ENCODE assay signal across 1 cellular context in the genomic region with DNA sequence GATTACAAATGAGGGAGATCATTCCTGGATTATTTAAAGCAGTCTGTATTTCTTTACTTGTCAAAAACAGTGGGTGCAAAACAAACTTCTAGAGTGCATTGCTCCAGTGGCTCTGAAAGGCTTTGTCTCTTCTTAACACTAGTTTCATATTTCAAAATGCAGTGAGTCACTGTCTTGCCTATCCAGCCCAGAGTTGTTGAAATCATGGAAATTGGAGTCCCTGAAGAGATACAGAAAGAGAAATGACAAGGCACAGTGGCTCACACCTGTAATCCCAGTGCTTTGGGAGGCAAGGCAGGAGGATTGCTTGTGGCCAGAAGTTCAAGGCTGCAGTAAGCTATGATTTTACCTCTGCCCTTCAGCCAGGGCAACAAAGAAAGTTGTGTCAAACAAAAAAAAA.
TF ChIP-seq lines count a peak whose summit lies in the region.

No MANE protein-coding gene starts in this region.

TF ChIP-seq in WTC11, 78 proteins besides CTCF, POLR2A, EP300 and RAD21 (continued from another document):
- TF ChIP-seq ZNF281 (CRISPR knock-in tag; IDR thresholded peaks at IDR 0.05): no peak
- TF ChIP-seq TEAD1 (CRISPR knock-in tag; IDR thresholded peaks at IDR 0.05): no peak
- TF ChIP-seq JUN (CRISPR knock-in tag; IDR thresholded peaks at IDR 0.05): no peak
- TF ChIP-seq HMGA2 (CRISPR knock-in tag; IDR thresholded peaks at IDR 0.05): no peak
